ENCODE assay signal across 9 cellular contexts in the genomic region with DNA sequence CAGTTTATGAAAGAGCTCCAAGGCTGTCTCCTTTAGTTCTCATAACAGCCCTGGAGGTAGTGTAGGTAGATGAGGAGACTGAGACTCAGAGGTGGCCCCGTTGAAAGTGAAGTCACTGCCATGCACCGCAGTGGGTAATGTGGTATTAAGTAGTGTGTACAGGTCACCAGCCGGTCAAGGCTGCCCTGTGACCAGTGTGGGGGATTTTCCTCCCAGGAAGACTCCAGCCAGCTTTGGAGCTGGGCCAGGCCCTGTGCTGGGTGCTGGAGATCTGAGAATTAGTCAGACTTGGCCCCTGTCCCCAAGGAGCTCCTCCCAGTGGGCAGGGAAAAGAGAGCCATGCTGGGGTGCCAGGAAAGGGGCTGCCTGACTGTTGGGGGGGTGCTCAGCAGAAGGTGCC. TPM values are rescaled to one million over a fixed set of nuclear protein-coding genes. Genes with fewer than 3 reads are reported as not detected.
A peak's percentile ranks its signal among the peaks of the same experiment; 100 is the strongest.
DNase-seq lines count a peak whose midpoint lies in the region; TF ChIP-seq lines count a peak whose summit lies in the region.
"Had no signal": no experiment of that assay in that cellular context is flagged by ENCODE, and none has a peak within 500 bp of the region (broad histone marks: within the 10 kb centered on the region; RNA-seq: fewer than 3 reads in every experiment).

No MANE protein-coding gene starts in this region.

- H3K36me3 Mint-ChIP-seq in CD14-positive monocyte, result no peaks in the 10 kb centered on the region

- peak; percentile 90 for DNase-seq in HT-29 (ENCODE audit: low spot score)
- peak; percentile 92 for DNase-seq in amniotic epithelial cell (ENCODE audit: low read depth)
- peak; percentile 97 for DNase-seq in iris pigment epithelial cell (ENCODE audit: low read depth)
- DNase-seq in thyroid gland, result peak; percentile 66 to 73
- no peak for DNase-seq in NCI-H526 treated with DMSO at 0.1 percent for 48 hours (lab: John Stamatoyannopoulos, UW)
- no peak for DNase-seq in DMS114 treated with DMSO at 0.1 percent for 48 hours (lab: John Stamatoyannopoulos, UW; ENCODE audit: unreplicated experiment)
- no peak for DNase-seq in midbrain (lab: John Stamatoyannopoulos, UW)
- DNase-seq in CD14-positive monocyte (ENCODE audit: low spot score), result no peak
- DNase-seq: NCI-H510A had no signal

- H3K4me1 ChIP-seq in thyroid gland, result peaks cover 0 to 7% of the 10 kb centered on the region in 2 donors

- no peak overlapping the region for H3K27ac Mint-ChIP-seq in CD14-positive monocyte

- intact Hi-C loops in thyroid gland (cut with DNase I), result no loop called here
- intact Hi-C loops in CD14-positive monocyte (cut with micrococcal nuclease), result no loop called here

- H3K4me3 ChIP-seq in thyroid gland (replicated peaks in 1 of 3), result no peak overlapping the region

- peaks cover 6% of the 10 kb centered on the region for H3K4me1 Mint-ChIP-seq in CD14-positive monocyte

- H3K4me3 Mint-ChIP-seq in CD14-positive monocyte, result no peak overlapping the region

- TF ChIP-seq POLR2A in thyroid gland (IDR thresholded peaks at IDR 0.05), result no peak

- H3K36me3 ChIP-seq in thyroid gland, result no peaks in the 10 kb centered on the region

- no peaks in the 10 kb centered on the region for H3K9me3 ChIP-seq in thyroid gland

- H3K27me3 Mint-ChIP-seq in CD14-positive monocyte (ENCODE audit: low read depth in 3 of 3), result peaks cover 3 to 8% (median 3%) of the 10 kb centered on the region in 3 donors

- H3K9me3 Mint-ChIP-seq in CD14-positive monocyte, result no peaks in the 10 kb centered on the region

- H3K27me3 ChIP-seq in thyroid gland, result no peaks in the 10 kb centered on the region

- WGBS in thyroid gland, 2 donors, result 22% methylated on average over 3 of the region's 3 CpGs

- TF ChIP-seq CTCF in thyroid gland (IDR thresholded peaks at IDR 0.05) (no peak), CD14-positive monocyte (IDR thresholded peaks at IDR 0.05) (no peak)

- no peak overlapping the region for H3K27ac ChIP-seq in thyroid gland

RNA-seq across cellular contexts. Expression of a gene that starts 5.3 kb away (rescaled TPM):
- 2.8 TPM in 1 of 2 replicates, not detected in the other for total RNA-seq in HT-29 (2014; rRNA removed; shearing (Covaris generic))
- 1 to 10 TPM in 1 of 4 donors, not detected in 3; 2.3 TPM for total RNA-seq in thyroid gland
- not detected for polyA plus RNA-seq in CD14-positive monocyte

RNA-seq across cellular contexts. Expression of a gene that starts 20.1 kb away (rescaled TPM):
- total RNA-seq in HT-29 (2014; rRNA removed; shearing (Covaris generic)), result 1.9 and 2.3 TPM in 2 replicates
- total RNA-seq in thyroid gland, result 1 to 10 TPM; 3.8 to 8.7 (median 5.7) TPM
- 1 to 10 TPM; 3.5 to 3.6 TPM for polyA plus RNA-seq in CD14-positive monocyte

RNA-seq across cellular contexts. Expression of a gene that starts 41.2 kb away (rescaled TPM):
- 30.5 and 30.9 TPM in 2 replicates for total RNA-seq in HT-29 (2014; rRNA removed; shearing (Covaris generic))
- 1 to 10 TPM; 3.0 to 5.6 (median 4.1) TPM for total RNA-seq in thyroid gland
- under 1 TPM; 0.28 to 0.62 TPM for polyA plus RNA-seq in CD14-positive monocyte

Comparison
In these comparisons a context has a peak if more than half of its experiments do, and no peak if none do; other contexts are left out.
1. DNase-seq: peak in HT-29 (single experiment), amniotic epithelial cell (single experiment), iris pigment epithelial cell (single experiment) and thyroid gland (2 of 2); none in NCI-H526 treated with DMSO at 0.1 percent for 48 hours (single experiment), DMS114 treated with DMSO at 0.1 percent for 48 hours (single experiment), midbrain (single experiment) and CD14-positive monocyte (single experiment).